ENCODE assay signal across 8 cellular contexts in the genomic region with DNA sequence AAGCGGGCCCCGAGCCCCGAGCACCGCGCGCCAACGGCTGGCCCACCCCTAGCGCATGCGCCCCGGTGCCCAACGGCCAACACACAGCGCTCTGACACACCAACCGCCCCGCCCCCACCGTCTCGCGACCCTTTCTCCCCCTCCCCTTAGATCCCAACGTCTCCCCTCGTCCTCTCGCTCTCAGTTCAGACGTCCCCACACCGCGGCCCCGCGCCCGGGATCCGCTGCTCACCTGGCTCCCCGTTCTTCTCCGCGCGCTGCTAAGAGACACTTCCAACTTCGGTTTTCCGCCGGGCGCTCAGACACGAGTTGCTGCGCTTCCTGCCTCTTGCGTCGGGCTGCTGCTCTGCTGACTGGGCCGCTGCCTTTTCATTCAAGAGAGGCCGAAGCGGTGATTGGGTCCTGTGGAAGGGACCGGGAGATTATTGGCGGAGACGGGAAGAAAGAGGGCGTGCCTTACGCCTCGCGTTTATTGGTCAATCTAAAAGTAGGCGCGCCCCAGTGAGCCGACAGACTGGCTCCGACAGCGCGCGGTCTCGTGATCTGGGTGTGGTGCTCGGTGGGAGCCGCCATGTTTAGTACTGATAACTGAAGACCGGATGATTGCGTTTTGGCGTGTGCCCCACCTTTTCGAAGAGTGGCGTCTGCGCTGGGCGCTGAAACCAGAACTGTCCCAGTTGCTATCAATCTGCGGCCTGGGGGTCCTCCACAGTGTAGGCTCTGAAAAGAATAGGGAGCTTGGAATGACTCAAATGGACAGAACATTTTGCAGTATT. TPM values are rescaled to one million over a fixed set of nuclear protein-coding genes. Genes with fewer than 3 reads are reported as not detected.
DNase-seq lines count a peak whose midpoint lies in the region; ATAC-seq and TF ChIP-seq lines count a peak whose summit lies in the region.

A gene (minus strand): TSS at position 304 of the 776 bp plus-strand sequence. CDS start 6,121 bp downstream, outside the sequence.

- no peaks in the 10 kb centered on the region for H3K9me3 ChIP-seq in CD8-positive, alpha-beta T cell (ENCODE audit: low read length)
- no peaks in the 10 kb centered on the region for H3K9me3 ChIP-seq in lung (ENCODE audit: control insufficient read depth in 2 of 2, insufficient read depth in 1 of 2, low read length in 1 of 2)

- no peak for TF ChIP-seq CTCF in CD8-positive, alpha-beta T cell (IDR thresholded peaks at IDR 0.05)
- no peak for TF ChIP-seq CTCF in lung (IDR thresholded peaks at IDR 0.05; ENCODE audit: control extremely low read depth, extremely low read depth)

- POLR2A ChIA-PET in CD8-positive, alpha-beta T cell (lab: Charles Lee), result interaction anchor here (1.0 to 3.4 kb wide), 10 partner anchors 9 to 283 kb away, joined by 3 to 13 read pairs (median 4); a partner anchor contains a TSS

- CTCF ChIA-PET in CD8-positive, alpha-beta T cell (lab: Charles Lee), result interaction anchor here (0.6 to 2.4 kb wide), 8 partner anchors 10 to 282 kb away, joined by 3 to 19 read pairs (median 4); a partner anchor contains a TSS

- peaks cover 42% of the 10 kb centered on the region for H3K4me1 Mint-ChIP-seq in CD8-positive, alpha-beta T cell (ENCODE audit: low read depth)

- DNase-seq in CD8-positive, alpha-beta T cell, result peak; percentile 92 to 99 (median 94)
- peak; percentile 96 for DNase-seq in HS-27A (ENCODE audit: low read depth)
- peak; percentile 92 for DNase-seq in NK-92 (lab: John Stamatoyannopoulos, UW; ENCODE audit: unreplicated experiment)
- peak; percentile 89 to 95 for DNase-seq in activated CD8-positive, alpha-beta memory T cell treated with anti-CD3 and anti-CD28 coated beads for 1 hour (ENCODE audit: extremely low read depth in 1 of 2, low read depth in 1 of 2)
- DNase-seq in effector CD8-positive, alpha-beta T cell (lab: John Stamatoyannopoulos, UW), result peak; percentile 94
- peak; percentile 99 for DNase-seq in lung (ENCODE audit: low spot score)
- DNase-seq in stimulated activated CD4-positive, alpha-beta T cell treated with anti-CD3 and anti-CD28 coated beads, TNF-alpha, amount 100 ng/mL, for 4 hours (ENCODE audit: low read depth in 3 of 3), result peak; percentile 83 to 94 (median 93)

- H3K27ac ChIP-seq in CD8-positive, alpha-beta T cell (ENCODE audit: low read depth, low read length), result peak within 1 kb of the TSS; percentile 61
- H3K27ac ChIP-seq in lung (ENCODE audit: low read depth in 1 of 2, low read length in 1 of 2), result peak within 1 kb of the TSS; percentile 95 to 96

- peaks cover 42% of the 10 kb centered on the region for H3K4me1 ChIP-seq in CD8-positive, alpha-beta T cell (ENCODE audit: insufficient read depth, low read length)
- peaks cover 3 to 8% of the 10 kb centered on the region in 2 donors for H3K4me1 ChIP-seq in lung (ENCODE audit: control insufficient read depth in 2 of 2, insufficient read depth in 2 of 2, low read length in 2 of 2)

- no peaks in the 10 kb centered on the region for H3K27me3 ChIP-seq in CD8-positive, alpha-beta T cell (ENCODE audit: insufficient read depth, low read length)
- H3K27me3 ChIP-seq in lung (ENCODE audit: control insufficient read depth, insufficient read depth), result no peaks in the 10 kb centered on the region

- intact Hi-C loops in CD8-positive, alpha-beta T cell (cut with DNase I, micrococcal nuclease), result loop anchor here (1.0 to 2.0 kb wide), 8 partner anchors 13 to 338 kb away; a partner anchor contains a TSS

- WGBS in lung, 2 donors, result 0 to 1% methylated on average over 67 of the region's 67 CpGs

- peak within 1 kb of the TSS; percentile 92 for H3K4me3 Mint-ChIP-seq in CD8-positive, alpha-beta T cell

- H3K27ac Mint-ChIP-seq in CD8-positive, alpha-beta T cell, result peak within 1 kb of the TSS; percentile 95

- H3K27me3 Mint-ChIP-seq in CD8-positive, alpha-beta T cell (ENCODE audit: low read depth), result no peaks in the 10 kb centered on the region

- peak within 1 kb of the TSS; percentile 96 for H3K4me3 ChIP-seq in CD8-positive, alpha-beta T cell (ENCODE audit: low read depth, low read length)
- peak within 1 kb of the TSS; percentile 86 for H3K4me3 ChIP-seq in lung

- ATAC-seq in CD8-positive, alpha-beta T cell, result peak; percentile 86
- peak; percentile 70 for ATAC-seq in GM19467 (IDR thresholded peaks at IDR 0.05; ENCODE audit: unreplicated experiment)
- peak; percentile 96 for ATAC-seq in lung (ENCODE audit: insufficient read depth, low FRiP score)

- H3K36me3 Mint-ChIP-seq in CD8-positive, alpha-beta T cell, result peaks cover 24% of the 10 kb centered on the region

- peaks cover 5% of the 10 kb centered on the region for H3K36me3 ChIP-seq in CD8-positive, alpha-beta T cell (ENCODE audit: insufficient read depth, low read length)
- peaks cover 0 to 7% of the 10 kb centered on the region in 2 donors for H3K36me3 ChIP-seq in lung (ENCODE audit: control insufficient read depth in 2 of 2, insufficient read depth in 2 of 2, low read length in 2 of 2)

- no peaks in the 10 kb centered on the region for H3K9me3 Mint-ChIP-seq in CD8-positive, alpha-beta T cell

RNA-seq across cellular contexts. Expression of the gene that starts here (rescaled TPM):
- total RNA-seq in CD8-positive, alpha-beta T cell, result 100 to 1,000 TPM; 342 to 372 TPM
- total RNA-seq in lung, result 10 to 100 TPM; 46.2 to 84.6 TPM
- 100 to 1,000 TPM; 111 to 156 TPM for polyA plus RNA-seq in lung

Comparison
In these comparisons a context has a peak if more than half of its experiments do, and no peak if none do; other contexts are left out.
1. Peak in every context shown above with its lines: DNase-seq, ATAC-seq, H3K4me3 ChIP-seq and H3K27ac ChIP-seq.
2. RNA of the gene that starts here (total RNA-seq): 342 to 372 TPM in CD8-positive, alpha-beta T cell; 46.2 to 84.6 TPM in lung; every median in the first group is over 4 times any median in the second.